8 cellular contexts compared by ENCODE assay signal in the genomic region with DNA sequence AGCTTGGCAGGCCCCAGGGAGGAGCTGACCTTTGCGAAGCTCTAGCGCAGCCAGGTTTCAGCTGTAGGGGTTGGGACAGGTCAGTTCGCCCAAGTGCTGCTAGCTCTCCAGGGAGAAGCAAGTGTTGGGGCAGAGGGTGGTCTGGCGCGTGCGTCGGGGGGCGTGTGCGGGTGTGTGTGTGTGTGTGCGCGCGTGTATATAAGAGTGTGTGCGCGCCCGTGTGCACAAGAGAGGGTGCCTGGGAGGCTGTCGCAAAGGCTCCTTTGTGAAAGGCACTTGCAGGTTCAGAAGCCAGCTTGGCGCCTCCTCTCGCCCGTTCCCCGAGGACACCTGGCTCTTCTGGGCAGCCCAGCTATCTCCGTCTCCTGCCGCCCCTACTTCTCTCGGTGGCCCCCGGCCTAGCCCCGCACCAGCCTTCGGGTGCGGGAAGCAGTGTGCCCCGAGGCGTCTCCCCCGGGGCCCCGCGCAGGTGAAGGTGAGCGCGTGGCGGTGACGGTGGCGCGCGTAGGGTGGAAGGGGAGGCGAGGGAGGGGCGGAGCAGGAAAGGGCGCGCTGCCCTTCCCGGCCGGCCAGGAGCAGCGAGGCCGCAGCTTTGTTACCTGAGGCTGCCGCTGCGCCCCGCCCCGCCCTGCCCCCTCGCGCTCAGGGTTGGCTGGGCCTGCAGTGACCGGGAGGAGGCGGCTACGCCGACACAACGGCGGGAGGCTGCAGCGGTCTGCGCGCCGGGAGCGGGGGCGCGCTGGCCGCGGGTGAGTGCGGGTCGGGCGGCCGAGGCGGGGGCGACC. TPM values are rescaled to one million over a fixed set of nuclear protein-coding genes. Genes with fewer than 3 reads are reported as not detected.
DNase-seq lines count a peak whose midpoint lies in the region; ATAC-seq and TF ChIP-seq lines count a peak whose summit lies in the region.

A gene with protein sequence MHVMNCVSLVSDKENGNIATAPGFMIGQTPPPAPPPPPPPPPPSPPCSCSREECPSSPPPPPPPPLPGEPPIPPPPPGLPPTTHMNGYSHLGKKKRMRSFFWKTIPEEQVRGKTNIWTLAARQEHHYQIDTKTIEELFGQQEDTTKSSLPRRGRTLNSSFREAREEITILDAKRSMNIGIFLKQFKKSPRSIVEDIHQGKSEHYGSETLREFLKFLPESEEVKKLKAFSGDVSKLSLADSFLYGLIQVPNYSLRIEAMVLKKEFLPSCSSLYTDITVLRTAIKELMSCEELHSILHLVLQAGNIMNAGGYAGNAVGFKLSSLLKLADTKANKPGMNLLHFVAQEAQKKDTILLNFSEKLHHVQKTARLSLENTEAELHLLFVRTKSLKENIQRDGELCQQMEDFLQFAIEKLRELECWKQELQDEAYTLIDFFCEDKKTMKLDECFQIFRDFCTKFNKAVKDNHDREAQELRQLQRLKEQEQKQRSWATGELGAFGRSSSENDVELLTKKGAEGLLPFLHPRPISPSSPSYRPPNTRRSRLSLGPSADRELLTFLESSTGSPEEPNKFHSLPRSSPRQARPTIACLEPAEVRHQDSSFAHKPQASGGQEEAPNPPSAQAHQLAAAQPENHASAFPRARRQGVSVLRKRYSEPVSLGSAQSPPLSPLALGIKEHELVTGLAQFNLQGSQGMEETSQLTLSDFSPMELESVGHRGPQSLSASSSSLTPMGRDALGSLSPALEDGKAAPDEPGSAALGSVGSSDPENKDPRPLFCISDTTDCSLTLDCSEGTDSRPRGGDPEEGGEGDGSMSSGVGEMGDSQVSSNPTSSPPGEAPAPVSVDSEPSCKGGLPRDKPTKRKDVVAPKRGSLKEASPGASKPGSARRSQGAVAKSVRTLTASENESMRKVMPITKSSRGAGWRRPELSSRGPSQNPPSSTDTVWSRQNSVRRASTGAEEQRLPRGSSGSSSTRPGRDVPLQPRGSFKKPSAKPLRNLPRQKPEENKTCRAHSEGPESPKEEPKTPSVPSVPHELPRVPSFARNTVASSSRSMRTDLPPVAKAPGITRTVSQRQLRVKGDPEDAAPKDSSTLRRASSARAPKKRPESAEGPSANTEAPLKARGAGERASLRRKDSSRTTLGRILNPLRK (plus strand): TSS at position 663 of the 785 bp plus-strand sequence. CDS start 6,735 bp downstream, outside the sequence.

- no peaks in the 10 kb centered on the region; the same call in none of the 2 replicates for H3K27me3 ChIP-seq in GM06990 (replicated peaks; ENCODE audit: control insufficient read depth, insufficient read depth, low read length)
- H3K27me3 ChIP-seq in heart right ventricle: peaks cover 0 to 81% (median 59%) of the 10 kb centered on the region in 7 donors
- H3K27me3 ChIP-seq in prostate gland (replicated peaks; ENCODE audit: insufficient read depth): no peaks in the 10 kb centered on the region

- TF ChIP-seq POLR2A in prostate gland (IDR thresholded peaks at IDR 0.05): peak; percentile 87

- H3K36me3 ChIP-seq in GM06990 (ENCODE audit: control insufficient read depth, insufficient read depth, low read length) (no peaks in the 10 kb centered on the region), heart right ventricle (no peaks in the 10 kb centered on the region), prostate gland (no peaks in the 10 kb centered on the region)

- no peaks in the 10 kb centered on the region for H3K9me3 Mint-ChIP-seq in activated T-cell treated with anti-CD3 and anti-CD28 coated beads, Interleukin-2, amount 50 U/mL, for 72 hours

- peak within 1 kb of the TSS; percentile 77 to 84 for H3K4me3 Mint-ChIP-seq in activated T-cell treated with anti-CD3 and anti-CD28 coated beads, Interleukin-2, amount 50 U/mL, for 72 hours

- WGBS in heart right ventricle, 2 donors: 4% methylated on average over 63 to 74 of the region's 74 CpGs
- 3% methylated on average over 56 of the region's 74 CpGs for WGBS in prostate gland

- TF ChIP-seq CTCF in GM06990 (IDR thresholded peaks at IDR 0.05; ENCODE audit: insufficient read depth, low read length, poor library complexity, severe bottlenecking) (no peak), heart right ventricle (IDR thresholded peaks at IDR 0.05) (peak in 1 of 9 donors; percentile 13), prostate gland (IDR thresholded peaks at IDR 0.05) (peak in 2 of 4 experiments; percentile 45 to 52)

- peak; percentile 58 to 59 for ATAC-seq in activated T-cell treated with anti-CD3 and anti-CD28 coated beads, Interleukin-2, amount 50 U/mL, for 72 hours (replicated peaks in 1 of 2)
- ATAC-seq in heart right ventricle: peak in 7 of 8 donors; percentile 10 to 54 (median 22)
- no peak for ATAC-seq in HG02938 (IDR thresholded peaks at IDR 0.05; ENCODE audit: unreplicated experiment)
- no peak for ATAC-seq in HG02870 (IDR thresholded peaks at IDR 0.05; ENCODE audit: unreplicated experiment)

- intact Hi-C loops in heart right ventricle (cut with DNase I): no loop called here
- intact Hi-C loops in prostate gland (cut with DNase I): no loop called here

- no peak within 1 kb of the TSS for H3K27ac Mint-ChIP-seq in activated T-cell treated with anti-CD3 and anti-CD28 coated beads, Interleukin-2, amount 50 U/mL, for 72 hours

- peaks cover 0 to 31% (median 23%) of the 10 kb centered on the region in 9 donors for H3K4me1 ChIP-seq in heart right ventricle
- H3K4me1 ChIP-seq in prostate gland (replicated peaks): no peaks in the 10 kb centered on the region

- H3K27ac ChIP-seq in heart right ventricle: no peak within 1 kb of the TSS
- peak within 1 kb of the TSS; percentile 86 to 87 for H3K27ac ChIP-seq in prostate gland

- H3K4me3 ChIP-seq in GM06990 (replicated peaks; ENCODE audit: low read depth, low read length): peak within 1 kb of the TSS; percentile 60
- peak within 1 kb of the TSS; percentile 37 to 65 (median 60) for H3K4me3 ChIP-seq in heart right ventricle
- peak within 1 kb of the TSS; percentile 39 to 78 for H3K4me3 ChIP-seq in prostate gland

- H3K27me3 Mint-ChIP-seq in activated T-cell treated with anti-CD3 and anti-CD28 coated beads, Interleukin-2, amount 50 U/mL, for 72 hours (ENCODE audit: low read depth): peaks cover 67% of the 10 kb centered on the region

- peaks cover 0 to 2% of the 10 kb centered on the region in 2 donors for H3K36me3 Mint-ChIP-seq in activated T-cell treated with anti-CD3 and anti-CD28 coated beads, Interleukin-2, amount 50 U/mL, for 72 hours (ENCODE audit: insufficient read depth in 2 of 2)

- H3K9me3 ChIP-seq in heart right ventricle (no peaks in the 10 kb centered on the region), prostate gland (no peaks in the 10 kb centered on the region)

- H3K4me1 Mint-ChIP-seq in activated T-cell treated with anti-CD3 and anti-CD28 coated beads, Interleukin-2, amount 50 U/mL, for 72 hours (ENCODE audit: low read depth): peaks cover 23% of the 10 kb centered on the region

- DNase-seq in A172 (ENCODE audit: low spot score): peak; percentile 11
- peak; percentile 43 for DNase-seq in GM06990 (ENCODE audit: extremely low read depth, insufficient read length)
- DNase-seq in NCI-H128 (lab: John Stamatoyannopoulos, UW; ENCODE audit: unreplicated experiment): peak; percentile 40
- DNase-seq in activated T-cell treated with anti-CD3 and anti-CD28 coated beads, Interleukin-2, amount 50 U/mL, for 72 hours: peak; percentile 29 to 36
- no peak for DNase-seq in heart right ventricle
- DNase-seq in prostate gland (ENCODE audit: low spot score): peak; percentile 85

RNA-seq across cellular contexts. Expression of the gene that starts here (rescaled TPM):
- 0.40 and 0.62 TPM in 2 replicates for total RNA-seq in A172 (2014; rRNA removed; shearing (Covaris generic))
- total RNA-seq in activated T-cell treated with anti-CD3 and anti-CD28 coated beads, Interleukin-2, amount 50 U/mL, for 72 hours: under 1 TPM; 0.10 to 0.14 TPM
- total RNA-seq in heart right ventricle (under 1 TPM; 0.08 to 0.43 (median 0.18) TPM), prostate gland (10 to 100 TPM; 11.0 to 15.3 TPM)
- polyA plus RNA-seq in heart right ventricle: under 1 TPM; 0.19 to 0.29 TPM

Comparison
In these comparisons a context has a peak if more than half of its experiments do, and no peak if none do; other contexts are left out.
1. Peak in DNase-seq in A172; RNA of the gene not detected or under 1 TPM.
2. Peak in DNase-seq and ATAC-seq in activated T-cell treated with anti-CD3 and anti-CD28 coated beads, Interleukin-2, amount 50 U/mL, for 72 hours; RNA of the gene not detected or under 1 TPM.
3. Peak in ATAC-seq and H3K4me3 ChIP-seq in heart right ventricle; RNA of the gene not detected or under 1 TPM.
4. DNase-seq: peak in GM06990 (single experiment), NCI-H128 (single experiment) and prostate gland (single experiment); none in heart right ventricle (0 of 2).
5. H3K27ac ChIP-seq: peak in prostate gland (2 of 2); none in heart right ventricle (0 of 10).
6. Peak in every context shown above with its lines, with median percentiles within 50 percentile points of each other: H3K4me3 ChIP-seq.